15 cellular contexts compared by ENCODE assay signal in genomic region chr1:42692941-42693340, GRCh38. TPM values are rescaled to one million over a fixed set of nuclear protein-coding genes. Genes with fewer than 3 reads are reported as not detected.
DNase-seq lines count a peak whose midpoint lies in the region; ATAC-seq and TF ChIP-seq lines count a peak whose summit lies in the region.
"Had no signal": no experiment of that assay in that cellular context is flagged by ENCODE, and none has a peak within 500 bp of the region (broad histone marks: within the 10 kb centered on the region; RNA-seq: fewer than 3 reads in every experiment).

No MANE protein-coding gene starts in this region.

- TF ChIP-seq POLR2A in stomach (IDR thresholded peaks at IDR 0.05): no peak
- TF ChIP-seq POLR2A in erythroblast (IDR thresholded peaks at IDR 0.05; ENCODE audit: low read length): no peak

- peaks cover 41 to 78% (median 67%) of the 10 kb centered on the region in 4 donors for H3K4me1 ChIP-seq in stomach

- intact Hi-C loops in stomach (cut with DNase I; ENCODE audit: low total_unique reads): no loop called here

- peaks cover 81% of the 10 kb centered on the region for H3K4me1 Mint-ChIP-seq in activated naive CD4-positive, alpha-beta T cell treated with anti-CD3 and anti-CD28 coated beads, Interleukin-2, amount 50 U/mL, for 24 hours
- H3K4me1 Mint-ChIP-seq in activated naive CD8-positive, alpha-beta T cell (ENCODE audit: low read depth): peaks cover 81% of the 10 kb centered on the region

- H3K9me3 Mint-ChIP-seq in activated naive CD4-positive, alpha-beta T cell treated with anti-CD3 and anti-CD28 coated beads, Interleukin-2, amount 50 U/mL, for 24 hours: no peaks in the 10 kb centered on the region
- H3K9me3 Mint-ChIP-seq in activated naive CD8-positive, alpha-beta T cell (ENCODE audit: low read depth): no peaks in the 10 kb centered on the region

- ATAC-seq in left lobe of liver (peak; percentile 51), HG02759 (IDR thresholded peaks at IDR 0.05; ENCODE audit: unreplicated experiment) (no peak)
- ATAC-seq: left cardiac atrium had no signal

- H3K27ac ChIP-seq in stomach: peak overlapping the region in 4 of 5 donors; percentile 60 to 75 (median 70)

- H3K36me3 Mint-ChIP-seq in activated naive CD4-positive, alpha-beta T cell treated with anti-CD3 and anti-CD28 coated beads, Interleukin-2, amount 50 U/mL, for 24 hours: peaks cover 20% of the 10 kb centered on the region
- H3K36me3 Mint-ChIP-seq in activated naive CD8-positive, alpha-beta T cell: peaks cover 9% of the 10 kb centered on the region

- no peaks in the 10 kb centered on the region for H3K9me3 ChIP-seq in stomach

- TF ChIP-seq CTCF in stomach (IDR thresholded peaks at IDR 0.05): no peak

- no peak for DNase-seq in activated naive CD4-positive, alpha-beta T cell treated with Interleukin-2 at 50 U/mL for 16 hours
- DNase-seq in left lobe of liver (ENCODE audit: low spot score) (no peak), stomach (no peak), GM03348 (ENCODE audit: low spot score) (no peak), erythroblast (lab: John Stamatoyannopoulos, UW) (no peak)
- DNase-seq: activated CD8-positive, alpha-beta memory T cell treated with anti-CD3 and anti-CD28 coated beads, Interleukin-2, amount 50 U/mL, for 48 hours; GOT3; left cardiac atrium; NCI-H146; NCI-H510A treated with DMSO at 0.1 percent for 48 hours; stimulated activated CD8-positive, alpha-beta memory T cell treated with anti-CD3 and anti-CD28 coated beads, Interleukin-4, amount 100 ng/mL, for 48 hours had no signal

- peak overlapping the region; percentile 3 for H3K27ac Mint-ChIP-seq in activated naive CD4-positive, alpha-beta T cell treated with anti-CD3 and anti-CD28 coated beads, Interleukin-2, amount 50 U/mL, for 24 hours
- peak overlapping the region; percentile 72 for H3K27ac Mint-ChIP-seq in activated naive CD8-positive, alpha-beta T cell

- H3K4me3 ChIP-seq in stomach: peak overlapping the region in 1 of 4 donors; percentile 7

- H3K4me3 Mint-ChIP-seq in activated naive CD4-positive, alpha-beta T cell treated with anti-CD3 and anti-CD28 coated beads, Interleukin-2, amount 50 U/mL, for 24 hours: peak overlapping the region; percentile 19
- peak overlapping the region; percentile 63 for H3K4me3 Mint-ChIP-seq in activated naive CD8-positive, alpha-beta T cell

- WGBS in stomach, 5 donors: 31 to 62% (median 48%) methylated on average over 2 of the region's 2 CpGs

- TF ChIP-seq EP300 in stomach (IDR thresholded peaks at IDR 0.05): no peak

- no peaks in the 10 kb centered on the region for H3K27me3 Mint-ChIP-seq in activated naive CD4-positive, alpha-beta T cell treated with anti-CD3 and anti-CD28 coated beads, Interleukin-2, amount 50 U/mL, for 24 hours
- no peaks in the 10 kb centered on the region for H3K27me3 Mint-ChIP-seq in activated naive CD8-positive, alpha-beta T cell

- H3K36me3 ChIP-seq in stomach: peaks cover 18 to 37% (median 31%) of the 10 kb centered on the region in 4 donors

- no peaks in the 10 kb centered on the region for H3K27me3 ChIP-seq in stomach

RNA-seq across cellular contexts. Expression of gene YBX1, which starts 10.7 kb away (rescaled TPM):
- total RNA-seq in left lobe of liver (183 TPM), stomach (100 to 1,000 TPM; 201 to 379 (median 337) TPM)
- polyA plus RNA-seq in stomach: 100 to 1,000 TPM; 526 to 844 (median 718) TPM

RNA-seq across cellular contexts. Expression of gene PPIH, which starts 34.7 kb away (rescaled TPM):
- total RNA-seq in left lobe of liver: 7.7 TPM
- total RNA-seq in stomach: 10 to 100 TPM in 2 of 5 donors, 1 to 10 TPM in 2, not detected in 1; 5.2 to 70.1 (median 28.2) TPM
- 10 to 100 TPM; 31.6 to 72.3 (median 47.8) TPM for polyA plus RNA-seq in stomach

RNA-seq across cellular contexts. Expression of gene CLDN19, which starts 47.1 kb away (rescaled TPM):
- not detected for total RNA-seq in left lobe of liver
- total RNA-seq in stomach: under 1 TPM in 1 of 5 donors, not detected in 4; 0.37 TPM
- not detected for polyA plus RNA-seq in stomach
- total RNA-seq: left cardiac atrium, omental fat pad had no signal
